16 cellular contexts compared by ENCODE assay signal in the genomic region with DNA sequence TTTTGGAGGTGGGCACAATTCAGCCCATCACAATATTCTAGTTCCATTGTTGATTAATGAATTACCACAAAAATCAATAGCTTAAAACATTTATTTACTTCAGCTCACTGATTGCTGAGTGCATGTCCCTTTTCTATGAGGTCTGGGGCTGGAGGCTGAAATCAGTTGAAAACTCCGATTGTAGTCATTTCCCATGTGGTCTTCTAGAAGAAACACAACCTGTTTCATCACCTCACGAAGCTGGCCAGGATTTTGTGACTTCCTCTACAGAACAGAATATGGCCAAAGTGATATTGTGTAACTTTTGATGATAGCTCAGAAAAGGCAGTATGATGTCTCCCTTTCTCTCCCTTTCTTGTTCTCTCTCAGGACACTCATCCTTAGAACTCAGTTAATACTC.
"Had no signal": no experiment of that assay in that cellular context is flagged by ENCODE, and none has a peak within 500 bp of the region (broad histone marks: within the 10 kb centered on the region; RNA-seq: fewer than 3 reads in every experiment).

No MANE protein-coding gene starts in this region.

- H3K9me3 ChIP-seq: right atrium auricular region, tibial artery, vagina had no signal

- H3K4me3 ChIP-seq: lung, right atrium auricular region, smooth muscle cell, tibial artery, vagina had no signal

- H3K4me1 ChIP-seq: right atrium auricular region, tibial artery, vagina had no signal

- H3K27me3 Mint-ChIP-seq: activated CD8-positive, alpha-beta memory T cell treated with anti-CD3 and anti-CD28 coated beads, Interleukin-2, amount 10 ng/mL, durations not matched to agents 7 days and 5 days; naive B cell had no signal

- H3K36me3 Mint-ChIP-seq: activated CD8-positive, alpha-beta memory T cell treated with anti-CD3 and anti-CD28 coated beads, Interleukin-2, amount 10 ng/mL, durations not matched to agents 7 days and 5 days; activated naive CD8-positive, alpha-beta T cell treated with anti-CD3 and anti-CD28 coated beads for 36 hours; stimulated activated effector memory CD8-positive, alpha-beta T cell treated with anti-CD3 and anti-CD28 coated beads, Interleukin-12 subunit alpha, Interleukin-12 subunit beta, amount 100 ng/mL, for 72 hours had no signal

- H3K4me1 Mint-ChIP-seq: activated CD8-positive, alpha-beta memory T cell treated with anti-CD3 and anti-CD28 coated beads, Interleukin-2, amount 10 ng/mL, durations not matched to agents 7 days and 5 days; activated naive CD8-positive, alpha-beta T cell treated with anti-CD3 and anti-CD28 coated beads for 36 hours; stimulated activated effector memory CD8-positive, alpha-beta T cell treated with anti-CD3 and anti-CD28 coated beads, Interleukin-12 subunit alpha, Interleukin-12 subunit beta, amount 100 ng/mL, for 72 hours had no signal

- H3K27ac Mint-ChIP-seq: activated CD8-positive, alpha-beta memory T cell treated with anti-CD3 and anti-CD28 coated beads, Interleukin-2, amount 10 ng/mL, durations not matched to agents 7 days and 5 days; activated naive CD8-positive, alpha-beta T cell treated with anti-CD3 and anti-CD28 coated beads for 36 hours; activated T-cell treated with anti-CD3 and anti-CD28 coated beads, Interleukin-2, amount 50 U/mL, for 24 hours; effector memory CD8-positive, alpha-beta T cell; stimulated activated effector memory CD8-positive, alpha-beta T cell treated with anti-CD3 and anti-CD28 coated beads, Interleukin-12 subunit alpha, Interleukin-12 subunit beta, amount 100 ng/mL, for 72 hours had no signal

- ATAC-seq: activated CD4-positive, CD25-positive, alpha-beta regulatory T cell treated with anti-CD3 and anti-CD28 coated beads, Interleukin-2, amount 50 U/mL, for 24 hours; activated CD8-positive, alpha-beta memory T cell treated with anti-CD3 and anti-CD28 coated beads, Interleukin-2, amount 10 ng/mL, durations not matched to agents 7 days and 5 days; effector memory CD8-positive, alpha-beta T cell; stimulated activated effector memory CD8-positive, alpha-beta T cell treated with anti-CD3 and anti-CD28 coated beads, Interleukin-12 subunit alpha, Interleukin-12 subunit beta, amount 100 ng/mL, for 72 hours had no signal

- H3K36me3 ChIP-seq: brain microvascular endothelial cell, right atrium auricular region, tibial artery, vagina had no signal

- H3K27me3 ChIP-seq: brain microvascular endothelial cell, right atrium auricular region, vagina had no signal

- H3K4me2 ChIP-seq: smooth muscle cell had no signal

- H3K9me3 Mint-ChIP-seq: activated naive CD8-positive, alpha-beta T cell treated with anti-CD3 and anti-CD28 coated beads for 36 hours; activated T-cell treated with anti-CD3 and anti-CD28 coated beads, Interleukin-2, amount 50 U/mL, for 24 hours; effector memory CD8-positive, alpha-beta T cell; naive B cell; stimulated activated effector memory CD8-positive, alpha-beta T cell treated with anti-CD3 and anti-CD28 coated beads, Interleukin-12 subunit alpha, Interleukin-12 subunit beta, amount 100 ng/mL, for 72 hours had no signal

- H3K27ac ChIP-seq: brain microvascular endothelial cell, epithelial cell of prostate, right atrium auricular region, tibial artery, vagina had no signal

- DNase-seq: activated CD4-positive, alpha-beta T cell treated with anti-CD3 and anti-CD28 coated beads, Interleukin-2, amount 50 U/mL, for 4 hours; activated CD8-positive, alpha-beta memory T cell treated with anti-CD3 and anti-CD28 coated beads, Interleukin-2, amount 10 ng/mL, durations not matched to agents 7 days and 5 days; activated gamma-delta T cell; activated naive CD8-positive, alpha-beta T cell treated with anti-CD3 and anti-CD28 coated beads for 36 hours; activated T-cell treated with anti-CD3 and anti-CD28 coated beads, Interleukin-2, amount 50 U/mL, for 24 hours; brain microvascular endothelial cell; effector memory CD8-positive, alpha-beta T cell; naive B cell had no signal

- H3K4me3 Mint-ChIP-seq: activated CD8-positive, alpha-beta memory T cell treated with anti-CD3 and anti-CD28 coated beads, Interleukin-2, amount 10 ng/mL, durations not matched to agents 7 days and 5 days; activated naive CD8-positive, alpha-beta T cell treated with anti-CD3 and anti-CD28 coated beads for 36 hours; activated T-cell treated with anti-CD3 and anti-CD28 coated beads, Interleukin-2, amount 50 U/mL, for 24 hours; effector memory CD8-positive, alpha-beta T cell; naive B cell; stimulated activated effector memory CD8-positive, alpha-beta T cell treated with anti-CD3 and anti-CD28 coated beads, Interleukin-12 subunit alpha, Interleukin-12 subunit beta, amount 100 ng/mL, for 72 hours had no signal
